Comparison of ENCODE assay signal across 1 cellular context in the genomic region with DNA sequence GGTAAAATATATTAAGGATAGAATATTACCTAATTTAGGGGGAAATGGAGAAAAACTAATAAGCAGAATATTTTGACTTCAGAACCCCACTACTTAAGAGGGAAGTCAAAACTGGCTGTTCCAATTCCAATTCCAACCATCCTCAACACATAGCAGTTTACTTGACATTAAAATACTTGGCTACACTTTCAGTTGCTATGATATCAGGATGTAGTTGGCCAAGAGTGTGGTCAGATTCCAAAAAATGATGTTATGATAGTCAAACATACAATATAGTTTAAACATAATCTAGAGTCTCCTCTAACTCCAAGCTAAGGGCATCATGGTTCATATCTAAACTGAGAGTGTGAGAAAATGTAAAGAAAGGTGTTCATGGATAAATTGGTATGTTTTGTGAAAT.
TF ChIP-seq lines count a peak whose summit lies in the region.

No MANE protein-coding gene starts in this region.

TF ChIP-seq in A549, 52 proteins besides CTCF, POLR2A, EP300 and RAD21 (continued from another document):
- TF ChIP-seq, protein P1, sequence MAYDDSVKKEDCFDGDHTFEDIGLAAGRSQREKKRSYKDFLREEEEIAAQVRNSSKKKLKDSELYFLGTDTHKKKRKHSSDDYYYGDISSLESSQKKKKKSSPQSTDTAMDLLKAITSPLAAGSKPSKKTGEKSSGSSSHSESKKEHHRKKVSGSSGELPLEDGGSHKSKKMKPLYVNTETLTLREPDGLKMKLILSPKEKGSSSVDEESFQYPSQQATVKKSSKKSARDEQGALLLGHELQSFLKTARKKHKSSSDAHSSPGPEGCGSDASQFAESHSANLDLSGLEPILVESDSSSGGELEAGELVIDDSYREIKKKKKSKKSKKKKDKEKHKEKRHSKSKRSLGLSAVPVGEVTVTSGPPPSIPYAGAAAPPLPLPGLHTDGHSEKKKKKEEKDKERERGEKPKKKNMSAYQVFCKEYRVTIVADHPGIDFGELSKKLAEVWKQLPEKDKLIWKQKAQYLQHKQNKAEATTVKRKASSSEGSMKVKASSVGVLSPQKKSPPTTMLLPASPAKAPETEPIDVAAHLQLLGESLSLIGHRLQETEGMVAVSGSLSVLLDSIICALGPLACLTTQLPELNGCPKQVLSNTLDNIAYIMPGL (CRISPR knock-in tag; IDR thresholded peaks at IDR 0.05; ENCODE audit: borderline replicate concordance) = no peak
- TF ChIP-seq CEBPB (IDR thresholded peaks at IDR 0.05) (no peak), POLR2AphosphoS2 (conservative IDR thresholded peaks at IDR 0.05; ENCODE audit: low read length) (no peak), HOXB5 (CRISPR knock-in tag; IDR thresholded peaks at IDR 0.05) (no peak), ZSCAN20 (CRISPR knock-in tag; IDR thresholded peaks at IDR 0.05) (no peak), FOSB (CRISPR knock-in tag; IDR thresholded peaks at IDR 0.05) (no peak)
- TF ChIP-seq, protein P2, sequence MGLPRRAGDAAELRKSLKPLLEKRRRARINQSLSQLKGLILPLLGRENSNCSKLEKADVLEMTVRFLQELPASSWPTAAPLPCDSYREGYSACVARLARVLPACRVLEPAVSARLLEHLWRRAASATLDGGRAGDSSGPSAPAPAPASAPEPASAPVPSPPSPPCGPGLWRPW (IDR thresholded peaks at IDR 0.05) = no peak
